8 cellular contexts compared by ENCODE assay signal in the genomic region with DNA sequence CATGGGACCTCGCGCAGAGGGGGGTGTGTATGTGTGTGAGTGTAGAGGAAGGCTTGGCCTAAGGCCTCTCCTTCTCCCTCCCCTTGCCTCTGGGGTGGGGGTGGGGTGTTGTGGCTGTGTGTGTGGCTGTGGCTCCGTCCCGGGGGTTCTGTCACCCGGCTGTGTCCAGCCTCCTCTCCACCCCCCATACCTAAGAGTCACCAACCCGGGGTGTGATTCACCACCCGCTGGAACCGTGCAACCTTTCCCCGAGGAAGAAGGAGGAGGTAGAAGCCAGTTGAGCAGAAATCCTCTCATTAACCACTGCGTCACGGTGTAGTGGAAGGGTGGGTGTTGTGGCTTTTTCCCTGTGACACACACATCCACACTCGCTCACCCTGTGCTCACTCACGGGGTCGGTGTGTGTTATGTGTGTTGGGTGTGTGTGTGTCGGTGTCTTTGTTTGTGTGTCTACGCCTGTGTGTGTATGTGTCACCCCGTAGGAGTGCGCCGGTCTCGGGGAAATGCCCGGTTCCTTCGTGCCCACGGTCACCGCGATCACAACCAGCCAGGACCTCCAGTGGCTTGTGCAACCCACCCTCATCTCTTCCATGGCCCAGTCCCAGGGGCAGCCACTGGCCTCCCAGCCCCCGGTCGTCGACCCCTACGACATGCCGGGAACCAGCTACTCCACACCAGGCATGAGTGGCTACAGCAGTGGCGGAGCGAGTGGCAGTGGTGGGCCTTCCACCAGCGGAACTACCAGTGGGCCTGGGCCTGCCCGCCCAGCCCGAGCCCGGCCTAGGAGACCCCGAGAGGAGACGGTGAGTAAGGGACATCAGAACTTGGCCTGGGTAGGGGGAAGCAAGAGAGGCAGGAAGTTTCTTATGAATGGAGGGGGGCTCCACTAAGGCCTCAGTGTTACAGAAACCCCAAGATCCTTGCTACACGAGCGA.
DNase-seq lines count a peak whose midpoint lies in the region; ATAC-seq and TF ChIP-seq lines count a peak whose summit lies in the region.

No MANE protein-coding gene starts in this region.

- DNase-seq in GM12865 (ENCODE audit: low read depth): no peak
- peak; percentile 47 for DNase-seq in T follicular helper cell (ENCODE audit: low read depth)
- DNase-seq in middle frontal gyrus (ENCODE audit: extremely low spot score, low spot score): no peak
- no peak for DNase-seq in stimulated activated CD4-positive, alpha-beta T cell treated with anti-CD3 and anti-CD28 coated beads, Interleukin-1b, Interleukin-23, amount 100 ng/mL, for 48 hours
- no peak for DNase-seq in NCI-H345 (lab: John Stamatoyannopoulos, UW)

- H3K4me1 Mint-ChIP-seq in nephron: peaks cover 21% of the 10 kb centered on the region

- peaks cover 56% of the 10 kb centered on the region for H3K27me3 Mint-ChIP-seq in nephron (ENCODE audit: low read depth)

- TF ChIP-seq CTCF in GM12865 (IDR thresholded peaks at IDR 0.05; ENCODE audit: insufficient read depth, low read depth, low read length, missing control alignments): no peak
- no peak for TF ChIP-seq CTCF in nephron (IDR thresholded peaks at IDR 0.05; ENCODE audit: unreplicated experiment in 3 of 3)

- H3K27me3 ChIP-seq in duodenal mucosa (ENCODE audit: control insufficient read depth in 1 of 2, insufficient read depth in 2 of 2, low read length in 2 of 2): peaks cover 0 to 7% of the 10 kb centered on the region in 2 donors

- peak overlapping the region; percentile 81 for H3K4me3 ChIP-seq in GM12865 (ENCODE audit: low read depth, low read length)
- H3K4me3 ChIP-seq in duodenal mucosa (ENCODE audit: low read depth in 1 of 2, low read length in 2 of 2): peak overlapping the region; percentile 87 to 93

- H3K4me3 Mint-ChIP-seq in nephron: peak overlapping the region; percentile 90 to 95 (median 94)

- peak overlapping the region in 2 of 3 experiments; percentile 77 to 86 for H3K27ac Mint-ChIP-seq in nephron

- H3K36me3 ChIP-seq in duodenal mucosa (ENCODE audit: control insufficient read depth in 1 of 2, insufficient read depth in 2 of 2, low read length in 2 of 2): no peaks in the 10 kb centered on the region

- peak overlapping the region; percentile 90 to 97 for H3K9ac ChIP-seq in duodenal mucosa (ENCODE audit: low read depth in 1 of 2, low read length in 2 of 2)

- H3K9me3 Mint-ChIP-seq in nephron: no peaks in the 10 kb centered on the region

- H3K4me1 ChIP-seq in duodenal mucosa (ENCODE audit: control insufficient read depth in 1 of 2, insufficient read depth in 2 of 2, low read length in 2 of 2): peaks cover 11 to 26% of the 10 kb centered on the region in 2 donors

- no peaks in the 10 kb centered on the region for H3K9me3 ChIP-seq in duodenal mucosa (ENCODE audit: control insufficient read depth in 1 of 2, low read length in 2 of 2)

- no peak for ATAC-seq in GM21576 (IDR thresholded peaks at IDR 0.05; ENCODE audit: unreplicated experiment)

- H3K27ac ChIP-seq in duodenal mucosa (ENCODE audit: low read depth, low read length): peak overlapping the region; percentile 95

- H3K36me3 Mint-ChIP-seq in nephron (ENCODE audit: low read depth): no peaks in the 10 kb centered on the region
